ENCODE assay signal across 13 cellular contexts in the genomic region with DNA sequence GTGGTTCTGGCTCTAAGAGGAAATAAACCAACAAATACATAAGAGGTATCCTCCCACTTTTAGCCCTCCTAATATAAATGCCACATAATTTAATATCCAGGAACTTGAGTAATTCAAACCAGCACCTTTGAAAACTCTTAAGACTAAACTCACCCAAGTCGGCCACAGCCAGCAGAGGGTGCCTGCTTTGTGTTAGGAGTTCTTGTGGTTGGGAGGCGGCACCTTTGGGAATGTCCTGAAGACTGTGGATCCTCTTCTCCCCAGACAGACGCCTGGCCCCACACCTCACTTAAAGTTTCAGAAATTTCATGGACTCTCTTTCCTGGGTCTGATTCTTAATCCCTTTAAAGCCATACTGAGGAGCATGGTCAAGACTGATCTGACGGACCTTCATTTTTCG.
DNase-seq lines count a peak whose midpoint lies in the region; ATAC-seq and TF ChIP-seq lines count a peak whose summit lies in the region.
"Had no signal": no experiment of that assay in that cellular context is flagged by ENCODE, and none has a peak within 500 bp of the region (broad histone marks: within the 10 kb centered on the region; RNA-seq: fewer than 3 reads in every experiment).

No MANE protein-coding gene starts in this region.

- H3K27ac ChIP-seq in mammary epithelial cell (ENCODE audit: insufficient read depth, low read depth, low read length) (no peak overlapping the region), upper lobe of left lung (no peak overlapping the region)
- H3K27ac ChIP-seq: adrenal gland had no signal

- H3K79me2 ChIP-seq in mammary epithelial cell (ENCODE audit: insufficient read depth, low read length): peaks cover 10% of the 10 kb centered on the region

- no peak overlapping the region for H2AFZ ChIP-seq in mammary epithelial cell (ENCODE audit: low read depth, low read length)

- TF ChIP-seq CTCF in Caco-2 (IDR thresholded peaks at IDR 0.05; ENCODE audit: insufficient read depth in 1 of 2, low read depth in 1 of 2, low read length in 1 of 2, severe bottlenecking in 1 of 2, unreplicated experiment in 1 of 2) (peak in 1 of 2 experiments; percentile 42), mammary epithelial cell (conservative IDR thresholded peaks at IDR 0.05 in 1 of 2, IDR thresholded peaks at IDR 0.05 in 1 of 2; ENCODE audit: extremely low read depth in 1 of 2, insufficient read depth in 1 of 2, low read depth in 1 of 2, low read length in 2 of 2) (peak in 1 of 2 donors; percentile 29), kidney epithelial cell (IDR thresholded peaks at IDR 0.05; ENCODE audit: insufficient read depth, low read length, poor library complexity, severe bottlenecking) (peak; percentile 21), upper lobe of left lung (IDR thresholded peaks at IDR 0.05) (no peak)

- dilution Hi-C loops in mammary epithelial cell (cut with HindIII; ENCODE audit: low sequenced_read_pairs): no loop called here

- no peak overlapping the region for H3K4me3 Mint-ChIP-seq in Caco-2 (ENCODE audit: unreplicated experiment)
- no peak overlapping the region for H3K4me3 Mint-ChIP-seq in effector memory CD8-positive, alpha-beta T cell
- H3K4me3 Mint-ChIP-seq: CD4-positive, alpha-beta memory T cell had no signal

- H3K27me3 ChIP-seq in Caco-2 (replicated peaks; ENCODE audit: control insufficient read depth, insufficient read depth, low read length) (no peaks in the 10 kb centered on the region), mammary epithelial cell (ENCODE audit: insufficient read depth, low read length) (no peaks in the 10 kb centered on the region), kidney epithelial cell (ENCODE audit: control insufficient read depth, insufficient read depth, low read length) (no peaks in the 10 kb centered on the region), upper lobe of left lung (no peaks in the 10 kb centered on the region)
- H3K27me3 ChIP-seq: adrenal gland had no signal

- peaks cover 22% of the 10 kb centered on the region for H3K4me1 Mint-ChIP-seq in Caco-2 (ENCODE audit: low read depth, unreplicated experiment)
- H3K4me1 Mint-ChIP-seq in effector memory CD8-positive, alpha-beta T cell (ENCODE audit: low read depth in 2 of 2): peaks cover 30 to 49% of the 10 kb centered on the region in 2 donors

- WGBS in mammary epithelial cell (ENCODE audit: low coverage, missing lambda C conversion rate): 96% methylated on average over 5 of the region's 5 CpGs
- 80 to 83% methylated on average over 5 of the region's 5 CpGs for WGBS in upper lobe of left lung, 2 donors

- no peaks in the 10 kb centered on the region for H4K20me1 ChIP-seq in mammary epithelial cell (ENCODE audit: insufficient read depth, low read length)

- no peak for TF ChIP-seq POLR2A in upper lobe of left lung (IDR thresholded peaks at IDR 0.05)

- no peaks in the 10 kb centered on the region for H3K27me3 Mint-ChIP-seq in Caco-2 (ENCODE audit: insufficient read depth, unreplicated experiment)
- no peaks in the 10 kb centered on the region for H3K27me3 Mint-ChIP-seq in effector memory CD8-positive, alpha-beta T cell
- H3K27me3 Mint-ChIP-seq: CD4-positive, alpha-beta memory T cell had no signal

- no peaks in the 10 kb centered on the region for H3K36me3 ChIP-seq in Caco-2 (ENCODE audit: control insufficient read depth, insufficient read depth, low read length)
- no peaks in the 10 kb centered on the region for H3K36me3 ChIP-seq in mammary epithelial cell (ENCODE audit: insufficient read depth, low read length)
- no peaks in the 10 kb centered on the region for H3K36me3 ChIP-seq in kidney epithelial cell (ENCODE audit: control insufficient read depth, insufficient read depth, low read length)
- no peaks in the 10 kb centered on the region for H3K36me3 ChIP-seq in upper lobe of left lung
- H3K36me3 ChIP-seq: adrenal gland had no signal

- in situ Hi-C loops in mammary epithelial cell (cut with MboI; ENCODE audit: low sequenced_read_pairs in 2 of 2): no loop called here

- H3K4me2 ChIP-seq in mammary epithelial cell (ENCODE audit: insufficient read depth, low read depth, low read length): no peak overlapping the region

- H3K9me3 Mint-ChIP-seq in Caco-2 (ENCODE audit: unreplicated experiment): no peaks in the 10 kb centered on the region
- H3K9me3 Mint-ChIP-seq in effector memory CD8-positive, alpha-beta T cell: no peaks in the 10 kb centered on the region
- H3K9me3 Mint-ChIP-seq: CD4-positive, alpha-beta memory T cell had no signal

- H3K27ac Mint-ChIP-seq in Caco-2 (ENCODE audit: unreplicated experiment): peak overlapping the region; percentile 45
- H3K27ac Mint-ChIP-seq in effector memory CD8-positive, alpha-beta T cell: peak overlapping the region in 1 of 2 donors; percentile 67

- POLR2A ChIA-PET in Caco-2 (lab: Charles Lee): no interaction called here

- peaks cover 49% of the 10 kb centered on the region for H3K36me3 Mint-ChIP-seq in Caco-2 (ENCODE audit: insufficient read depth, unreplicated experiment)
- H3K36me3 Mint-ChIP-seq in effector memory CD8-positive, alpha-beta T cell (ENCODE audit: insufficient read depth): peaks cover 12% of the 10 kb centered on the region

- no TSS peak for BruUV-seq in Caco-2 (replicated peaks; lab: Mats Ljungman, UMichigan)
- no TSS peak for BruUV-seq in mammary epithelial cell (replicated peaks; lab: Mats Ljungman, UMichigan)

- H3K9ac ChIP-seq in mammary epithelial cell (ENCODE audit: insufficient read depth, low read length): no peak overlapping the region

- no peak for ATAC-seq in effector memory CD8-positive, alpha-beta T cell (replicated peaks)
- ATAC-seq in upper lobe of left lung (ENCODE audit: low FRiP score in 2 of 2): no peak

- H3K9me3 ChIP-seq in Caco-2 (no peaks in the 10 kb centered on the region), mammary epithelial cell (replicated peaks; ENCODE audit: insufficient read depth, low read length) (no peaks in the 10 kb centered on the region), upper lobe of left lung (no peaks in the 10 kb centered on the region)
- H3K9me3 ChIP-seq: adrenal gland had no signal

- H3K4me1 ChIP-seq in Caco-2 (peaks cover 28% of the 10 kb centered on the region), mammary epithelial cell (ENCODE audit: insufficient read depth, low read length) (peaks cover 15% of the 10 kb centered on the region), upper lobe of left lung (peaks cover 15 to 21% (median 18%) of the 10 kb centered on the region in 4 donors)
- H3K4me1 ChIP-seq: adrenal gland had no signal

- CTCF ChIA-PET in Caco-2 (lab: Charles Lee) (no interaction called here), mammary epithelial cell (lab: Charles Lee; ENCODE audit: low non-redundant PET) (no interaction called here)

- intact Hi-C loops in Caco-2 (cut with micrococcal nuclease; ENCODE audit: unreplicated experiment) (no loop called here), mammary epithelial cell (cut with micrococcal nuclease) (loop anchor here (10.0 kb wide), 1 partner anchor 87 kb away; no protein-coding TSS in a partner anchor)

- DNase-seq in Caco-2: peak in 1 of 2 experiments; percentile 21
- DNase-seq in LHCN-M2 (ENCODE audit: low read depth): peak; percentile 59
- peak; percentile 52 for DNase-seq in mammary epithelial cell
- no peak for DNase-seq in kidney epithelial cell (ENCODE audit: low read depth)
- no peak for DNase-seq in effector memory CD8-positive, alpha-beta T cell
- no peak for DNase-seq in GM03348 (ENCODE audit: low spot score)
- no peak for DNase-seq in upper lobe of left lung
- DNase-seq in globus pallidus (ENCODE audit: low spot score): no peak
- DNase-seq: CD4-positive, alpha-beta memory T cell; effector memory CD4-positive, alpha-beta T cell; NCI-H1048; substantia nigra had no signal

- H3K4me3 ChIP-seq in Caco-2 (ENCODE audit: low read depth, low read length) (no peak overlapping the region), mammary epithelial cell (replicated peaks in 1 of 3; ENCODE audit: insufficient read depth in 1 of 3, low read depth in 2 of 3, low read length in 3 of 3) (no peak overlapping the region), kidney epithelial cell (ENCODE audit: low read depth, low read length) (no peak overlapping the region), upper lobe of left lung (no peak overlapping the region)
- H3K4me3 ChIP-seq: adrenal gland had no signal

- TF ChIP-seq EP300 in upper lobe of left lung (IDR thresholded peaks at IDR 0.05): no peak

Comparison
In these comparisons a context has a peak if more than half of its experiments do, and no peak if none do; other contexts are left out.
1. DNase-seq: peak in LHCN-M2 (single experiment) and mammary epithelial cell (single experiment); none in kidney epithelial cell (single experiment), effector memory CD8-positive, alpha-beta T cell (0 of 3), GM03348 (single experiment), upper lobe of left lung (0 of 2) and globus pallidus (single experiment).